In the genomic region with DNA sequence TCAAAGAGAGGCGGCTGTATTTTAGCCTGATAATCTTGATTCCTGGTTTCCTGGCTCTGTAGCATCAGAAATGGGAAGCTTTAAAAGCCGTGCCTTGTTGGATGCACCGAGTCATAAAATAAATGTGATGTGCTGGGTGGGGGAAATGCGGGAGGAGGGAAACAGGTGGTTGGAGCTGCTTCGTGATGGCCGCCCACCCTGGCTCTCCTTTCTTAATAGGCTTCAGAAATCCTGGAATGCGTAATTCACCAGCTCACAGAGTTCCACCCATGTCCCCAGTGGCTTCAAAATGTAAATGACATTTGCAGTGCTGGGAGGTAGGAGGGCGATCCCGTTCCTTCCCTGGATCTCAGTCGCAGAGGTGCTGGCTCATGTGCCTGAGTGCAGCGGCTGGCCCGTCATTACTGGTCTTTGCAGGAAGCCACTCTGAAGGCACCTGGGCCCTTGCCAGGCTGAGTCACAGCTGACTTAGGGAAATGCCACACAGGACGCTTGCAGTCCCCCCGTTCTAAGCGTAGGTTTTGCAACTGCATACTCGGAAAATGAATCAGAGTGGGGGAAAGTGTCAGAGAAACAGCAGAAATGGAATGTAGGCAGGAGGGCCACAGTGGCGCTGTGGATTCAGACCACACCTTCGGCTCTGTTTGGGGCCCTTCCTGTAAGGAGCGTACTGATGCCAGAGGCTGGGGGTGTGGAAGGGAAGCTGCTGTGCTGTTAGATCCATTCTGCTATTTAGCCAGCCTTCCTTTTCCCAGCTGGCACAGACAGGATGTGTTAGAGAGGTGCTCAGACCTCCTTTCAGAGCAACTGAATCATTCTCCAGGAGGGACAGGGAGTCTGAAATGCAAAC, we compare ENCODE assay signal across 9 cellular contexts. TPM values are rescaled to one million over a fixed set of nuclear protein-coding genes. Genes with fewer than 3 reads are reported as not detected.
A peak's percentile ranks its signal among the peaks of the same experiment; 100 is the strongest.
DNase-seq lines count a peak whose midpoint lies in the region; ATAC-seq and TF ChIP-seq lines count a peak whose summit lies in the region.
"Had no signal": no experiment of that assay in that cellular context is flagged by ENCODE, and none has a peak within 500 bp of the region (broad histone marks: within the 10 kb centered on the region; RNA-seq: fewer than 3 reads in every experiment).

No MANE protein-coding gene starts in this region.

- H3K27me3 Mint-ChIP-seq in activated CD4-positive, alpha-beta memory T cell treated with anti-CD3 and anti-CD28 coated beads, Interleukin-2, amount 10 ng/mL, durations not matched to agents 7 days and 5 days, result no peaks in the 10 kb centered on the region
- no peaks in the 10 kb centered on the region for H3K27me3 Mint-ChIP-seq in mesothelial cell of epicardium (ENCODE audit: low read depth)

- TF ChIP-seq CTCF in mesothelial cell of epicardium (IDR thresholded peaks at IDR 0.05; ENCODE audit: unreplicated experiment), result no peak

- ATAC-seq in HG03045 (IDR thresholded peaks at IDR 0.05; ENCODE audit: unreplicated experiment), result peak; percentile 70

- H3K9me3 Mint-ChIP-seq in activated CD4-positive, alpha-beta memory T cell treated with anti-CD3 and anti-CD28 coated beads, Interleukin-2, amount 10 ng/mL, durations not matched to agents 7 days and 5 days, result no peaks in the 10 kb centered on the region
- H3K9me3 Mint-ChIP-seq in mesothelial cell of epicardium, result no peaks in the 10 kb centered on the region

- peak overlapping the region; percentile 68 for H3K27ac Mint-ChIP-seq in activated CD4-positive, alpha-beta memory T cell treated with anti-CD3 and anti-CD28 coated beads, Interleukin-2, amount 10 ng/mL, durations not matched to agents 7 days and 5 days
- H3K27ac Mint-ChIP-seq in mesothelial cell of epicardium, result peak overlapping the region; percentile 60

- no peak overlapping the region for H3K27ac ChIP-seq in effector memory CD4-positive, alpha-beta T cell (ENCODE audit: insufficient read depth, low read length, poor library complexity, severe bottlenecking)
- H3K27ac ChIP-seq: 22Rv1 had no signal

- H3K4me1 Mint-ChIP-seq in activated CD4-positive, alpha-beta memory T cell treated with anti-CD3 and anti-CD28 coated beads, Interleukin-2, amount 10 ng/mL, durations not matched to agents 7 days and 5 days, result peaks cover 71% of the 10 kb centered on the region
- peaks cover 35% of the 10 kb centered on the region for H3K4me1 Mint-ChIP-seq in mesothelial cell of epicardium

- POLR2A ChIA-PET in activated CD4-positive, alpha-beta memory T cell treated with anti-CD3 and anti-CD28 coated beads, Interleukin-2, amount 10 ng/mL, durations not matched to agents 7 days and 5 days (lab: Charles Lee), result interaction anchor here (1.2 to 1.4 kb wide), 5 partner anchors 15 to 39 kb away, joined by 3 to 8 read pairs (median 3); partner anchors contain the start of gene GALNT2

- no peaks in the 10 kb centered on the region for H3K36me3 ChIP-seq in effector memory CD4-positive, alpha-beta T cell (ENCODE audit: control insufficient read depth, insufficient read depth, low read length)

- no peaks in the 10 kb centered on the region for H3K36me3 Mint-ChIP-seq in activated CD4-positive, alpha-beta memory T cell treated with anti-CD3 and anti-CD28 coated beads, Interleukin-2, amount 10 ng/mL, durations not matched to agents 7 days and 5 days (ENCODE audit: low read depth)
- H3K36me3 Mint-ChIP-seq in mesothelial cell of epicardium, result no peaks in the 10 kb centered on the region

- peak overlapping the region; percentile 38 for H3K4me3 Mint-ChIP-seq in activated CD4-positive, alpha-beta memory T cell treated with anti-CD3 and anti-CD28 coated beads, Interleukin-2, amount 10 ng/mL, durations not matched to agents 7 days and 5 days
- H3K4me3 Mint-ChIP-seq in mesothelial cell of epicardium, result no peak overlapping the region

- DNase-seq in NCI-H1436 (lab: John Stamatoyannopoulos, UW) (peak; percentile 70), NCI-H1436 treated with DMSO at 0.1 percent for 48 hours (lab: John Stamatoyannopoulos, UW) (no peak), NCI-H345 (lab: John Stamatoyannopoulos, UW) (peak; percentile 97), mesothelial cell of epicardium (ENCODE audit: low spot score in 2 of 2, unreplicated experiment in 2 of 2) (peak; percentile 45 to 69)
- DNase-seq in activated CD4-positive, alpha-beta memory T cell treated with anti-CD3 and anti-CD28 coated beads, Interleukin-2, amount 10 ng/mL, durations not matched to agents 7 days and 5 days, result peak; percentile 75
- DNase-seq in effector memory CD4-positive, alpha-beta T cell, result peak in 1 of 3 donors; percentile 19
- peak; percentile 80 to 86 for DNase-seq in stimulated activated CD8-positive, alpha-beta memory T cell treated with anti-CD3 and anti-CD28 coated beads, Interleukin-15, amount 100 ng/mL, for 48 hours (ENCODE audit: low read depth in 2 of 2)

- CTCF ChIA-PET in activated CD4-positive, alpha-beta memory T cell treated with anti-CD3 and anti-CD28 coated beads, Interleukin-2, amount 10 ng/mL, durations not matched to agents 7 days and 5 days (lab: Charles Lee), result interaction anchor here (1.1 kb wide), 1 partner anchor 12 kb away, joined by 3 read pairs; no protein-coding TSS in a partner anchor

- H3K27me3 ChIP-seq in effector memory CD4-positive, alpha-beta T cell (replicated peaks; ENCODE audit: control insufficient read depth, insufficient read depth, low read length, poor library complexity, severe bottlenecking), result no peaks in the 10 kb centered on the region

- H3K4me1 ChIP-seq in effector memory CD4-positive, alpha-beta T cell (ENCODE audit: control insufficient read depth, insufficient read depth, low read length, poor library complexity, severe bottlenecking), result peaks cover 14% of the 10 kb centered on the region

- no peaks in the 10 kb centered on the region for H3K9me3 ChIP-seq in effector memory CD4-positive, alpha-beta T cell (ENCODE audit: control insufficient read depth, low read length)

- peak overlapping the region; percentile 2 for H3K4me3 ChIP-seq in effector memory CD4-positive, alpha-beta T cell (ENCODE audit: insufficient read depth, low read depth, low read length, poor library complexity, severe bottlenecking)

RNA-seq across cellular contexts. Expression of gene GALNT2, which starts 37.6 kb away (rescaled TPM):
- 10 to 100 TPM; 18.7 to 19.1 TPM for total RNA-seq in activated CD4-positive, alpha-beta memory T cell treated with anti-CD3 and anti-CD28 coated beads, Interleukin-2, amount 10 ng/mL, durations not matched to agents 7 days and 5 days
- total RNA-seq in mesothelial cell of epicardium, result 41.0 to 48.3 TPM (median 45.0 TPM) in 3 replicates
